ENCODE assay signal across 1 cellular context in the genomic region with DNA sequence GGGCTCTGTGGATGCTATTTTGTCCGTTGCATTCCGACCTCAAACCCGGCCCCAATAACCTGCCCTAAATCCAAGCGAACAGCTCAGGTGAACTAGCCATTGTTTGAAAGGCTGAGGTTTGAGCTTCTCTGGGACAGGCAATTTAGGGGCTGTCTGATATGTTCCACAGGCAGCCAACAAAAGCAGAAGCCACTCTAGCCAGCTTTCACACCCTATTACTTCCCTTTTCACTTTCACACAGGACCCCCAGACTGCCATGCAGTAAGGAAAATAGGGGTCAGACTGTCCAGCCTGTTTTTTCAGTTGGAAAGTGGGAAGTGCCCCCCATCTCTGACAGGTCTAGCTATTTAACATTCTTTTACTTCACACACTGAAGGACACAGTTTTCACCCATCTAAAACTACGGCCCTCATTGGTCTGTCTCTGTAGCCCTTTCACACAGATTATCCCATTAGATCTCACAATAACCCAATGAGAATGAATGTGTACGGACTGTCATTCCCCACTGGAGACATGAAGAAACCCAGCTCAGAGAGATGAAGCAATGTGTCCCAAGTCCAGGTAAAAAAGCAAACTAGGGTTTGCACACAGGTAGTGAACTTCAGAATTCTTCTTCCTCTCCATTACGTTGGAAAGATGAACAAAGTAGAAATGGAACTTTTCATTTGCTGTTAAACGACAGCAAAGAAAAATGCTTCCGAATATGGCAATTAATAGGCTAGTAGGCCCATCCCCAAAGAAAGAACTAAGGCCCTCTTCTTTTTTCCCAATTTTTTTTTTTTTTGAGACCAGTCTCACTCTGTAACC.
TF ChIP-seq lines count a peak whose summit lies in the region.

No MANE protein-coding gene starts in this region.

TF ChIP-seq in HepG2, 621 proteins besides CTCF, POLR2A, EP300 and RAD21 (continues in another document):
- TF ChIP-seq ZNF557 (CRISPR knock-in tag; IDR thresholded peaks at IDR 0.05) (no peak), NCOA2 (CRISPR knock-in tag; IDR thresholded peaks at IDR 0.05) (peak; percentile 38; the same call in 1 of the 2 replicates), ZNF274 (CRISPR knock-in tag; IDR thresholded peaks at IDR 0.05) (no peak), ETV5 (CRISPR knock-in tag; IDR thresholded peaks at IDR 0.05; ENCODE audit: borderline replicate concordance) (no peak), ZNF775 (CRISPR knock-in tag; IDR thresholded peaks at IDR 0.05; ENCODE audit: borderline replicate concordance) (no peak), ZNF672 (CRISPR knock-in tag; IDR thresholded peaks at IDR 0.05) (no peak), ZNF205 (CRISPR knock-in tag; IDR thresholded peaks at IDR 0.05) (no peak), MIER2 (CRISPR knock-in tag; IDR thresholded peaks at IDR 0.05) (0 out of 2 replicates have a peak, but pooled peaks have one; percentile 39), ZMYM4 (CRISPR knock-in tag; IDR thresholded peaks at IDR 0.05) (no peak), NPAS2 (CRISPR knock-in tag; IDR thresholded peaks at IDR 0.05; ENCODE audit: borderline replicate concordance) (no peak), ZNF780A (CRISPR knock-in tag; IDR thresholded peaks at IDR 0.05) (no peak), ZNF33B (CRISPR knock-in tag; IDR thresholded peaks at IDR 0.05) (no peak), EHMT2 (IDR thresholded peaks at IDR 0.05; ENCODE audit: borderline replicate concordance, low read depth, low read length) (no peak), HNRNPH1 (optimal IDR thresholded peaks at IDR 0.05; ENCODE audit: low read depth, low read length) (no peak), CCAR2 (optimal IDR thresholded peaks at IDR 0.05; ENCODE audit: low read depth, low read length) (no peak), MBNL3 (CRISPR knock-in tag; conservative IDR thresholded peaks at IDR 0.05) (no peak), YEATS2 (CRISPR knock-in tag; IDR thresholded peaks at IDR 0.05; ENCODE audit: borderline replicate concordance) (0 out of 2 replicates have a peak, but pooled peaks have one; percentile 14), CREB1 (IDR thresholded peaks at IDR 0.05) (no peak), CREB1 (CRISPR knock-in tag; IDR thresholded peaks at IDR 0.05) (no peak), ZKSCAN1 (IDR thresholded peaks at IDR 0.05; ENCODE audit: low read length) (no peak), CREM (IDR thresholded peaks at IDR 0.05) (peak; percentile 24; the same call in 1 of the 2 replicates), CREM (CRISPR knock-in tag; IDR thresholded peaks at IDR 0.05) (no peak), NR2F2 (IDR thresholded peaks at IDR 0.05; ENCODE audit: borderline replicate concordance, low read depth) (no peak), ZNF468 (CRISPR knock-in tag; IDR thresholded peaks at IDR 0.05) (no peak), MED1 (CRISPR knock-in tag; IDR thresholded peaks at IDR 0.05) (peak; percentile 38; the same call in 1 of the 2 replicates), MAFK (conservative IDR thresholded peaks at IDR 0.05 in 1 of 2, IDR thresholded peaks at IDR 0.05 in 1 of 2; ENCODE audit: low read length in 2 of 2) (no peak), MIXL1 (CRISPR knock-in tag; IDR thresholded peaks at IDR 0.05) (0 out of 2 replicates have a peak, but pooled peaks have one; percentile 14), CBFB (CRISPR knock-in tag; IDR thresholded peaks at IDR 0.05) (no peak), SOX6 (IDR thresholded peaks at IDR 0.05) (no peak), SOX6 (CRISPR knock-in tag; IDR thresholded peaks at IDR 0.05) (no peak), NFYC (CRISPR knock-in tag; IDR thresholded peaks at IDR 0.05) (no peak), EED (CRISPR knock-in tag; IDR thresholded peaks at IDR 0.05) (no peak), FIP1L1 (IDR thresholded peaks at IDR 0.05; ENCODE audit: borderline replicate concordance, insufficient read depth, low read depth, low read length) (no peak), HDAC2 (CRISPR knock-in tag; IDR thresholded peaks at IDR 0.05) (peak; percentile 46; the same call in 1 of the 2 replicates)
- TF ChIP-seq, protein P1, sequence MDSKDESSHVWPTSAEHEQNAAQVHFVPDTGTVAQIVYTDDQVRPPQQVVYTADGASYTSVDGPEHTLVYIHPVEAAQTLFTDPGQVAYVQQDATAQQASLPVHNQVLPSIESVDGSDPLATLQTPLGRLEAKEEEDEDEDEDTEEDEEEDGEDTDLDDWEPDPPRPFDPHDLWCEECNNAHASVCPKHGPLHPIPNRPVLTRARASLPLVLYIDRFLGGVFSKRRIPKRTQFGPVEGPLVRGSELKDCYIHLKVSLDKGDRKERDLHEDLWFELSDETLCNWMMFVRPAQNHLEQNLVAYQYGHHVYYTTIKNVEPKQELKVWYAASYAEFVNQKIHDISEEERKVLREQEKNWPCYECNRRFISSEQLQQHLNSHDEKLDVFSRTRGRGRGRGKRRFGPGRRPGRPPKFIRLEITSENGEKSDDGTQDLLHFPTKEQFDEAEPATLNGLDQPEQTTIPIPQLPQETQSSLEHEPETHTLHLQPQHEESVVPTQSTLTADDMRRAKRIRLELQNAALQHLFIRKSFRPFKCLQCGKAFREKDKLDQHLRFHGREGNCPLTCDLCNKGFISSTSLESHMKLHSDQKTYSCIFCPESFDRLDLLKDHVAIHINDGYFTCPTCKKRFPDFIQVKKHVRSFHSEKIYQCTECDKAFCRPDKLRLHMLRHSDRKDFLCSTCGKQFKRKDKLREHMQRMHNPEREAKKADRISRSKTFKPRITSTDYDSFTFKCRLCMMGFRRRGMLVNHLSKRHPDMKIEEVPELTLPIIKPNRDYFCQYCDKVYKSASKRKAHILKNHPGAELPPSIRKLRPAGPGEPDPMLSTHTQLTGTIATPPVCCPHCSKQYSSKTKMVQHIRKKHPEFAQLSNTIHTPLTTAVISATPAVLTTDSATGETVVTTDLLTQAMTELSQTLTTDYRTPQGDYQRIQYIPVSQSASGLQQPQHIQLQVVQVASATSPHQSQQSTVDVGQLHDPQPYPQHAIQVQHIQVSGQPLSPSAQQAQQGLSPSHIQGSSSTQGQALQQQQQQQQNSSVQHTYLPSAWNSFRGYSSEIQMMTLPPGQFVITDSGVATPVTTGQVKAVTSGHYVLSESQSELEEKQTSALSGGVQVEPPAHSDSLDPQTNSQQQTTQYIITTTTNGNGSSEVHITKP (CRISPR knock-in tag; IDR thresholded peaks at IDR 0.05; ENCODE audit: low read depth) = no peak
- TF ChIP-seq, protein P2, sequence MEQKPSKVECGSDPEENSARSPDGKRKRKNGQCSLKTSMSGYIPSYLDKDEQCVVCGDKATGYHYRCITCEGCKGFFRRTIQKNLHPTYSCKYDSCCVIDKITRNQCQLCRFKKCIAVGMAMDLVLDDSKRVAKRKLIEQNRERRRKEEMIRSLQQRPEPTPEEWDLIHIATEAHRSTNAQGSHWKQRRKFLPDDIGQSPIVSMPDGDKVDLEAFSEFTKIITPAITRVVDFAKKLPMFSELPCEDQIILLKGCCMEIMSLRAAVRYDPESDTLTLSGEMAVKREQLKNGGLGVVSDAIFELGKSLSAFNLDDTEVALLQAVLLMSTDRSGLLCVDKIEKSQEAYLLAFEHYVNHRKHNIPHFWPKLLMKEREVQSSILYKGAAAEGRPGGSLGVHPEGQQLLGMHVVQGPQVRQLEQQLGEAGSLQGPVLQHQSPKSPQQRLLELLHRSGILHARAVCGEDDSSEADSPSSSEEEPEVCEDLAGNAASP (CRISPR knock-in tag; IDR thresholded peaks at IDR 0.05; ENCODE audit: borderline replicate concordance) = peak; percentile 74; the same call in 1 of the 2 replicates
- TF ChIP-seq, protein P3, sequence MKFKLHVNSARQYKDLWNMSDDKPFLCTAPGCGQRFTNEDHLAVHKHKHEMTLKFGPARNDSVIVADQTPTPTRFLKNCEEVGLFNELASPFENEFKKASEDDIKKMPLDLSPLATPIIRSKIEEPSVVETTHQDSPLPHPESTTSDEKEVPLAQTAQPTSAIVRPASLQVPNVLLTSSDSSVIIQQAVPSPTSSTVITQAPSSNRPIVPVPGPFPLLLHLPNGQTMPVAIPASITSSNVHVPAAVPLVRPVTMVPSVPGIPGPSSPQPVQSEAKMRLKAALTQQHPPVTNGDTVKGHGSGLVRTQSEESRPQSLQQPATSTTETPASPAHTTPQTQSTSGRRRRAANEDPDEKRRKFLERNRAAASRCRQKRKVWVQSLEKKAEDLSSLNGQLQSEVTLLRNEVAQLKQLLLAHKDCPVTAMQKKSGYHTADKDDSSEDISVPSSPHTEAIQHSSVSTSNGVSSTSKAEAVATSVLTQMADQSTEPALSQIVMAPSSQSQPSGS (CRISPR knock-in tag; IDR thresholded peaks at IDR 0.05) = no peak
- TF ChIP-seq, protein P4, sequence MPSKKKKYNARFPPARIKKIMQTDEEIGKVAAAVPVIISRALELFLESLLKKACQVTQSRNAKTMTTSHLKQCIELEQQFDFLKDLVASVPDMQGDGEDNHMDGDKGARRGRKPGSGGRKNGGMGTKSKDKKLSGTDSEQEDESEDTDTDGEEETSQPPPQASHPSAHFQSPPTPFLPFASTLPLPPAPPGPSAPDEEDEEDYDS (CRISPR knock-in tag; IDR thresholded peaks at IDR 0.05) = peak; percentile 28; the same call in 1 of the 2 replicates
- TF ChIP-seq, protein P5, sequence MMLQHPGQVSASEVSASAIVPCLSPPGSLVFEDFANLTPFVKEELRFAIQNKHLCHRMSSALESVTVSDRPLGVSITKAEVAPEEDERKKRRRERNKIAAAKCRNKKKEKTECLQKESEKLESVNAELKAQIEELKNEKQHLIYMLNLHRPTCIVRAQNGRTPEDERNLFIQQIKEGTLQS (CRISPR knock-in tag; IDR thresholded peaks at IDR 0.05) = no peak
- TF ChIP-seq, protein P6, sequence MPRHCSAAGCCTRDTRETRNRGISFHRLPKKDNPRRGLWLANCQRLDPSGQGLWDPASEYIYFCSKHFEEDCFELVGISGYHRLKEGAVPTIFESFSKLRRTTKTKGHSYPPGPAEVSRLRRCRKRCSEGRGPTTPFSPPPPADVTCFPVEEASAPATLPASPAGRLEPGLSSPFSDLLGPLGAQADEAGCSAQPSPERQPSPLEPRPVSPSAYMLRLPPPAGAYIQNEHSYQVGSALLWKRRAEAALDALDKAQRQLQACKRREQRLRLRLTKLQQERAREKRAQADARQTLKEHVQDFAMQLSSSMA (CRISPR knock-in tag; IDR thresholded peaks at IDR 0.05) = no peak
- TF ChIP-seq, protein P7, sequence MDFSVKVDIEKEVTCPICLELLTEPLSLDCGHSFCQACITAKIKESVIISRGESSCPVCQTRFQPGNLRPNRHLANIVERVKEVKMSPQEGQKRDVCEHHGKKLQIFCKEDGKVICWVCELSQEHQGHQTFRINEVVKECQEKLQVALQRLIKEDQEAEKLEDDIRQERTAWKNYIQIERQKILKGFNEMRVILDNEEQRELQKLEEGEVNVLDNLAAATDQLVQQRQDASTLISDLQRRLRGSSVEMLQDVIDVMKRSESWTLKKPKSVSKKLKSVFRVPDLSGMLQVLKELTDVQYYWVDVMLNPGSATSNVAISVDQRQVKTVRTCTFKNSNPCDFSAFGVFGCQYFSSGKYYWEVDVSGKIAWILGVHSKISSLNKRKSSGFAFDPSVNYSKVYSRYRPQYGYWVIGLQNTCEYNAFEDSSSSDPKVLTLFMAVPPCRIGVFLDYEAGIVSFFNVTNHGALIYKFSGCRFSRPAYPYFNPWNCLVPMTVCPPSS (IDR thresholded peaks at IDR 0.05) = no peak
- TF ChIP-seq, protein P8, sequence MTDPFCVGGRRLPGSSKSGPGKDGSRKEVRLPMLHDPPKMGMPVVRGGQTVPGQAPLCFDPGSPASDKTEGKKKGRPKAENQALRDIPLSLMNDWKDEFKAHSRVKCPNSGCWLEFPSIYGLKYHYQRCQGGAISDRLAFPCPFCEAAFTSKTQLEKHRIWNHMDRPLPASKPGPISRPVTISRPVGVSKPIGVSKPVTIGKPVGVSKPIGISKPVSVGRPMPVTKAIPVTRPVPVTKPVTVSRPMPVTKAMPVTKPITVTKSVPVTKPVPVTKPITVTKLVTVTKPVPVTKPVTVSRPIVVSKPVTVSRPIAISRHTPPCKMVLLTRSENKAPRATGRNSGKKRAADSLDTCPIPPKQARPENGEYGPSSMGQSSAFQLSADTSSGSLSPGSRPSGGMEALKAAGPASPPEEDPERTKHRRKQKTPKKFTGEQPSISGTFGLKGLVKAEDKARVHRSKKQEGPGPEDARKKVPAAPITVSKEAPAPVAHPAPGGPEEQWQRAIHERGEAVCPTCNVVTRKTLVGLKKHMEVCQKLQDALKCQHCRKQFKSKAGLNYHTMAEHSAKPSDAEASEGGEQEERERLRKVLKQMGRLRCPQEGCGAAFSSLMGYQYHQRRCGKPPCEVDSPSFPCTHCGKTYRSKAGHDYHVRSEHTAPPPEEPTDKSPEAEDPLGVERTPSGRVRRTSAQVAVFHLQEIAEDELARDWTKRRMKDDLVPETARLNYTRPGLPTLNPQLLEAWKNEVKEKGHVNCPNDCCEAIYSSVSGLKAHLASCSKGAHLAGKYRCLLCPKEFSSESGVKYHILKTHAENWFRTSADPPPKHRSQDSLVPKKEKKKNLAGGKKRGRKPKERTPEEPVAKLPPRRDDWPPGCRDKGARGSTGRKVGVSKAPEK (CRISPR knock-in tag; IDR thresholded peaks at IDR 0.05; ENCODE audit: borderline replicate concordance) = no peak
- TF ChIP-seq, protein P9, sequence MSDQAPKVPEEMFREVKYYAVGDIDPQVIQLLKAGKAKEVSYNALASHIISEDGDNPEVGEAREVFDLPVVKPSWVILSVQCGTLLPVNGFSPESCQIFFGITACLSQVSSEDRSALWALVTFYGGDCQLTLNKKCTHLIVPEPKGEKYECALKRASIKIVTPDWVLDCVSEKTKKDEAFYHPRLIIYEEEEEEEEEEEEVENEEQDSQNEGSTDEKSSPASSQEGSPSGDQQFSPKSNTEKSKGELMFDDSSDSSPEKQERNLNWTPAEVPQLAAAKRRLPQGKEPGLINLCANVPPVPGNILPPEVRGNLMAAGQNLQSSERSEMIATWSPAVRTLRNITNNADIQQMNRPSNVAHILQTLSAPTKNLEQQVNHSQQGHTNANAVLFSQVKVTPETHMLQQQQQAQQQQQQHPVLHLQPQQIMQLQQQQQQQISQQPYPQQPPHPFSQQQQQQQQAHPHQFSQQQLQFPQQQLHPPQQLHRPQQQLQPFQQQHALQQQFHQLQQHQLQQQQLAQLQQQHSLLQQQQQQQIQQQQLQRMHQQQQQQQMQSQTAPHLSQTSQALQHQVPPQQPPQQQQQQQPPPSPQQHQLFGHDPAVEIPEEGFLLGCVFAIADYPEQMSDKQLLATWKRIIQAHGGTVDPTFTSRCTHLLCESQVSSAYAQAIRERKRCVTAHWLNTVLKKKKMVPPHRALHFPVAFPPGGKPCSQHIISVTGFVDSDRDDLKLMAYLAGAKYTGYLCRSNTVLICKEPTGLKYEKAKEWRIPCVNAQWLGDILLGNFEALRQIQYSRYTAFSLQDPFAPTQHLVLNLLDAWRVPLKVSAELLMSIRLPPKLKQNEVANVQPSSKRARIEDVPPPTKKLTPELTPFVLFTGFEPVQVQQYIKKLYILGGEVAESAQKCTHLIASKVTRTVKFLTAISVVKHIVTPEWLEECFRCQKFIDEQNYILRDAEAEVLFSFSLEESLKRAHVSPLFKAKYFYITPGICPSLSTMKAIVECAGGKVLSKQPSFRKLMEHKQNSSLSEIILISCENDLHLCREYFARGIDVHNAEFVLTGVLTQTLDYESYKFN (CRISPR knock-in tag; conservative IDR thresholded peaks at IDR 0.05) = peak; percentile 52
- TF ChIP-seq, protein P10, sequence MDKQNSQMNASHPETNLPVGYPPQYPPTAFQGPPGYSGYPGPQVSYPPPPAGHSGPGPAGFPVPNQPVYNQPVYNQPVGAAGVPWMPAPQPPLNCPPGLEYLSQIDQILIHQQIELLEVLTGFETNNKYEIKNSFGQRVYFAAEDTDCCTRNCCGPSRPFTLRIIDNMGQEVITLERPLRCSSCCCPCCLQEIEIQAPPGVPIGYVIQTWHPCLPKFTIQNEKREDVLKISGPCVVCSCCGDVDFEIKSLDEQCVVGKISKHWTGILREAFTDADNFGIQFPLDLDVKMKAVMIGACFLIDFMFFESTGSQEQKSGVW (CRISPR knock-in tag; IDR thresholded peaks at IDR 0.05; ENCODE audit: borderline replicate concordance) = no peak
- TF ChIP-seq, protein P11, sequence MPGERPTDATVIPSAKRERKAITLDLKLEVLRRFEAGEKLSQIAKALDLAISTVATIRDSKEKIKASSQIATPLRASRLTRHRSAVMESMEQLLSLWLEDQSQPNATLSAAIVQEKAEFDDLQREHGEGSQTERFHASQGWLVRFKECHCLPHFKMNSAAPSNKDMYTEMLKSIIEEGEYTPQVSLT (CRISPR knock-in tag; IDR thresholded peaks at IDR 0.05; ENCODE audit: borderline replicate concordance, low read depth) = no peak
